ENCODE assay signal across 23 cellular contexts in genomic region chr6:160162167-160162566, GRCh38. TPM values are rescaled to one million over a fixed set of nuclear protein-coding genes. Genes with fewer than 3 reads are reported as not detected.
"Had no signal": no experiment of that assay in that cellular context is flagged by ENCODE, and none has a peak within 500 bp of the region (broad histone marks: within the 10 kb centered on the region; RNA-seq: fewer than 3 reads in every experiment).

No MANE protein-coding gene starts in this region.

- H3K4me1 Mint-ChIP-seq: naive thymus-derived CD4-positive, alpha-beta T cell had no signal

- H3K4me1 ChIP-seq: colonic mucosa, left lung, lower lobe of right lung, right atrium auricular region, suprapubic skin, uterus had no signal

- H3K36me3 ChIP-seq: colonic mucosa, left lung, lower lobe of right lung, neutrophil, right atrium auricular region, suprapubic skin, thyroid gland, upper lobe of left lung, uterus had no signal

- H3K9me3 ChIP-seq: colonic mucosa, left lung, lower lobe of right lung, neutrophil, right atrium auricular region, suprapubic skin, thyroid gland, upper lobe of left lung, uterus had no signal

- FAIRE-seq: small intestine had no signal

- DNase-seq: colonic mucosa; dermis blood vessel endothelial cell; erythroblast; foreskin melanocyte; head of caudate nucleus; hippocampal formation; kidney glomerular epithelial cell; left lung; lower lobe of right lung; mesenchymal stem cell; midbrain; naive thymus-derived CD4-positive, alpha-beta T cell; nephron progenitor cell; posterior cingulate gyrus; small intestine; stimulated activated CD4-positive, alpha-beta T cell treated with anti-CD3 and anti-CD28 coated beads, Interleukin-2, amount 100 ng/mL, for 48 hours; stimulated activated naive CD8-positive, alpha-beta T cell treated with anti-CD3 and anti-CD28 coated beads, Interleukin-15, Interleukin-2, amounts not matched to agents 100 U/mL and 50 U/mL, for 24 hours; thyroid gland; upper lobe of left lung; uterus had no signal

- ATAC-seq: left lung; lower lobe of right lung; naive thymus-derived CD4-positive, alpha-beta T cell; stimulated activated naive CD8-positive, alpha-beta T cell treated with anti-CD3 and anti-CD28 coated beads, Interleukin-15, Interleukin-2, amounts not matched to agents 100 U/mL and 50 U/mL, for 24 hours had no signal

- H3K27ac ChIP-seq: colonic mucosa, left lung, lower lobe of right lung, neutrophil, right atrium auricular region, suprapubic skin, thyroid gland, upper lobe of left lung, uterus had no signal

- H3K27ac Mint-ChIP-seq: naive thymus-derived CD4-positive, alpha-beta T cell; nephron progenitor cell had no signal

- H3K4me3 Mint-ChIP-seq: naive thymus-derived CD4-positive, alpha-beta T cell; nephron progenitor cell had no signal

- H3K4me3 ChIP-seq: colonic mucosa, left lung, lower lobe of right lung, right atrium auricular region, suprapubic skin, thyroid gland, upper lobe of left lung, uterus had no signal

- H3K27me3 ChIP-seq: colonic mucosa, left lung, right atrium auricular region, suprapubic skin, thyroid gland, upper lobe of left lung, uterus had no signal

RNA-seq across cellular contexts. Expression of gene SLC22A1, which starts 40.6 kb away (rescaled TPM):
- total RNA-seq: right atrium auricular region had no signal
- polyA plus RNA-seq: naive thymus-derived CD4-positive, alpha-beta T cell had no signal
